In the genomic region with DNA sequence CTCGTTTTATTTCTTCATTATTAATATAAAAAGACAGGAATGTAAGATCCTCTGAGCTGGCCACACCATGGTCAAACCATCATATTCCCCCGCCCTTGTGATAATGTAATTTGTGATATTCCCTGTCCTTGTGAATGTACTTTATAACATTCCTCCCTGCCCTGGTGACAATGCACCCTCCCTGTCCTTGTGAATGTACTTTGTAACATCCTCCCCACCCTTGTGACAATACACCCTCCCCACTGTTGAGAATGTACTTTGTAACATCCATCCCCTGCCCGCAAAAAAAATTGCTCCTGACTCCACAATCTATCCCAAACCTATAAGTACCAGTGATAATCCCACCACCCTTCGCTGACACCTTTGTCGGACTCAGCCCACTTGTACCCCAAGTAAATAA, we compare ENCODE assay signal across 29 cellular contexts.
"Had no signal": no experiment of that assay in that cellular context is flagged by ENCODE, and none has a peak within 500 bp of the region (broad histone marks: within the 10 kb centered on the region; RNA-seq: fewer than 3 reads in every experiment).

No MANE protein-coding gene starts in this region.

- H3K36me3 Mint-ChIP-seq: stimulated activated effector memory CD8-positive, alpha-beta T cell treated with anti-CD3 and anti-CD28 coated beads, Interleukin-12 subunit alpha, Interleukin-12 subunit beta, amount 100 ng/mL, for 72 hours; stimulated activated memory B cell treated with anti-CD40 and anti-IgM and Interleukin-4, amounts not matched to agents 10 μg/mL and 1 μg/mL and 100 μg/mL, for 72 hours; stimulated activated naive B cell treated with anti-CD40 and anti-IgM and Interleukin-4, amounts not matched to agents 10 μg/mL and 1 μg/mL and 100 μg/mL, for 72 hours; type B pancreatic cell had no signal

- H3K4me1 ChIP-seq: stomach, suprapubic skin, testis, thyroid gland, tibial artery, tibial nerve, transverse colon, upper lobe of left lung, upper lobe of right lung, uterus, vagina had no signal

- H3K27me3 Mint-ChIP-seq: stimulated activated memory B cell treated with anti-CD40 and anti-IgM and Interleukin-4, amounts not matched to agents 10 μg/mL and 1 μg/mL and 100 μg/mL, for 72 hours; stimulated activated naive CD8-positive, alpha-beta T cell treated with anti-CD3 and anti-CD28 coated beads, Interleukin-15, amount 100 ng/mL, for 72 hours; stimulated activated naive CD8-positive, alpha-beta T cell treated with anti-CD3 and anti-CD28 coated beads, Interleukin-15, Interleukin-2, amounts not matched to agents 100 ng/mL and 50 ng/mL, for 24 hours; type B pancreatic cell had no signal

- H3K27me3 ChIP-seq: stomach, suprapubic skin, testis, thyroid gland, tibial artery, tibial nerve, transverse colon, upper lobe of left lung, upper lobe of right lung, uterus, vagina had no signal

- FAIRE-seq: urothelium cell line had no signal

- ATAC-seq: stimulated activated effector memory CD8-positive, alpha-beta T cell treated with anti-CD3 and anti-CD28 coated beads, Interleukin-12 subunit alpha, Interleukin-12 subunit beta, amount 100 ng/mL, for 72 hours; stimulated activated memory B cell treated with anti-CD40 and anti-IgM and Interleukin-4, amounts not matched to agents 10 μg/mL and 1 μg/mL and 100 μg/mL, for 72 hours; stimulated activated naive B cell treated with anti-CD40 and anti-IgM and Interleukin-4, amounts not matched to agents 10 μg/mL and 1 μg/mL and 100 μg/mL, for 72 hours; stimulated activated naive CD8-positive, alpha-beta T cell treated with anti-CD3 and anti-CD28 coated beads, Interleukin-15, amount 100 ng/mL, for 72 hours; stimulated activated naive CD8-positive, alpha-beta T cell treated with anti-CD3 and anti-CD28 coated beads, Interleukin-15, Interleukin-2, amounts not matched to agents 100 U/mL and 50 U/mL, for 24 hours; upper lobe of right lung had no signal

- H3K36me3 ChIP-seq: stomach, suprapubic skin, thoracic aorta, thyroid gland, tibial artery, tibial nerve, transverse colon, upper lobe of left lung, upper lobe of right lung, uterus, vagina had no signal

- H3K4me3 ChIP-seq: stomach, suprapubic skin, testis, thoracic aorta, thyroid gland, tibial artery, tibial nerve, transverse colon, upper lobe of left lung, upper lobe of right lung, uterus, vagina had no signal

- H3K9me3 Mint-ChIP-seq: stimulated activated effector memory CD8-positive, alpha-beta T cell treated with anti-CD3 and anti-CD28 coated beads, Interleukin-12 subunit alpha, Interleukin-12 subunit beta, amount 100 ng/mL, for 72 hours; stimulated activated memory B cell treated with anti-CD40 and anti-IgM and Interleukin-4, amounts not matched to agents 10 μg/mL and 1 μg/mL and 100 μg/mL, for 72 hours; stimulated activated naive B cell treated with anti-CD40 and anti-IgM and Interleukin-4, amounts not matched to agents 10 μg/mL and 1 μg/mL and 100 μg/mL, for 72 hours; stimulated activated naive CD8-positive, alpha-beta T cell treated with anti-CD3 and anti-CD28 coated beads, Interleukin-15, amount 100 ng/mL, for 72 hours; type B pancreatic cell had no signal

- H3K9me3 ChIP-seq: stomach, suprapubic skin, testis, thoracic aorta, thyroid gland, tibial artery, tibial nerve, transverse colon, upper lobe of left lung, upper lobe of right lung, uterus, vagina had no signal

- H3K27ac Mint-ChIP-seq: stimulated activated effector memory CD8-positive, alpha-beta T cell treated with anti-CD3 and anti-CD28 coated beads, Interleukin-12 subunit alpha, Interleukin-12 subunit beta, amount 100 ng/mL, for 72 hours; stimulated activated memory B cell treated with anti-CD40 and anti-IgM and Interleukin-4, amounts not matched to agents 10 μg/mL and 1 μg/mL and 100 μg/mL, for 72 hours; stimulated activated naive B cell treated with anti-CD40 and anti-IgM and Interleukin-4, amounts not matched to agents 10 μg/mL and 1 μg/mL and 100 μg/mL, for 72 hours; stimulated activated naive CD8-positive, alpha-beta T cell treated with anti-CD3 and anti-CD28 coated beads, Interleukin-15, amount 100 ng/mL, for 72 hours; stimulated activated naive CD8-positive, alpha-beta T cell treated with anti-CD3 and anti-CD28 coated beads, Interleukin-15, Interleukin-2, amounts not matched to agents 100 ng/mL and 50 ng/mL, for 24 hours; type B pancreatic cell had no signal

- H3K27ac ChIP-seq: stomach, suprapubic skin, testis, thoracic aorta, thyroid gland, tibial artery, tibial nerve, transverse colon, upper lobe of left lung, upper lobe of right lung, uterus, vagina had no signal

- DNase-seq: stimulated activated CD4-positive, alpha-beta T cell treated with anti-CD3 and anti-CD28 coated beads, Interleukin-2, amount 100 ng/mL, for 48 hours; stimulated activated CD4-positive, alpha-beta T cell treated with anti-CD3 and anti-CD28 coated beads, Interleukin-4, amount 100 ng/mL, for 1 hour; stimulated activated CD4-positive, alpha-beta T cell treated with anti-CD3 and anti-CD28 coated beads, Interleukin-4, amount 100 ng/mL, for 24 hours; stimulated activated CD4-positive, alpha-beta T cell treated with anti-CD3 and anti-CD28 coated beads, Interleukin-4, amount 100 ng/mL, for 4 hours; stimulated activated CD8-positive, alpha-beta memory T cell treated with anti-CD3 and anti-CD28 coated beads, Interleukin-4, amount 100 ng/mL, for 48 hours; stimulated activated naive B cell treated with anti-CD40 and anti-IgM and Interleukin-4, amounts not matched to agents 10 μg/mL and 1 μg/mL and 100 μg/mL, for 72 hours; stimulated activated naive CD4-positive, alpha-beta T cell; stimulated activated naive CD4-positive, alpha-beta T cell treated with Interleukin-2 at 50 U/mL for 16 hours; stimulated activated naive CD8-positive, alpha-beta T cell treated with anti-CD3 and anti-CD28 coated beads, Interleukin-15, amount 100 ng/mL, for 72 hours; stimulated activated naive CD8-positive, alpha-beta T cell treated with anti-CD3 and anti-CD28 coated beads, Interleukin-15, Interleukin-2, amounts not matched to agents 100 U/mL and 50 U/mL, for 24 hours; stomach; substantia nigra; testis; thyroid gland; tibial artery; transverse colon; trophoblast cell; upper lobe of left lung; upper lobe of right lung; uterus had no signal

- H3K4me3 Mint-ChIP-seq: stimulated activated effector memory CD8-positive, alpha-beta T cell treated with anti-CD3 and anti-CD28 coated beads, Interleukin-12 subunit alpha, Interleukin-12 subunit beta, amount 100 ng/mL, for 72 hours; stimulated activated memory B cell treated with anti-CD40 and anti-IgM and Interleukin-4, amounts not matched to agents 10 μg/mL and 1 μg/mL and 100 μg/mL, for 72 hours; stimulated activated naive B cell treated with anti-CD40 and anti-IgM and Interleukin-4, amounts not matched to agents 10 μg/mL and 1 μg/mL and 100 μg/mL, for 72 hours; stimulated activated naive CD8-positive, alpha-beta T cell treated with anti-CD3 and anti-CD28 coated beads, Interleukin-15, amount 100 ng/mL, for 72 hours; stimulated activated naive CD8-positive, alpha-beta T cell treated with anti-CD3 and anti-CD28 coated beads, Interleukin-15, Interleukin-2, amounts not matched to agents 100 ng/mL and 50 ng/mL, for 24 hours; type B pancreatic cell had no signal

- H3K4me1 Mint-ChIP-seq: stimulated activated effector memory CD8-positive, alpha-beta T cell treated with anti-CD3 and anti-CD28 coated beads, Interleukin-12 subunit alpha, Interleukin-12 subunit beta, amount 100 ng/mL, for 72 hours; stimulated activated memory B cell treated with anti-CD40 and anti-IgM and Interleukin-4, amounts not matched to agents 10 μg/mL and 1 μg/mL and 100 μg/mL, for 72 hours; stimulated activated naive B cell treated with anti-CD40 and anti-IgM and Interleukin-4, amounts not matched to agents 10 μg/mL and 1 μg/mL and 100 μg/mL, for 72 hours; stimulated activated naive CD8-positive, alpha-beta T cell treated with anti-CD3 and anti-CD28 coated beads, Interleukin-15, amount 100 ng/mL, for 72 hours had no signal
